7 cellular contexts compared by ENCODE assay signal in the genomic region with DNA sequence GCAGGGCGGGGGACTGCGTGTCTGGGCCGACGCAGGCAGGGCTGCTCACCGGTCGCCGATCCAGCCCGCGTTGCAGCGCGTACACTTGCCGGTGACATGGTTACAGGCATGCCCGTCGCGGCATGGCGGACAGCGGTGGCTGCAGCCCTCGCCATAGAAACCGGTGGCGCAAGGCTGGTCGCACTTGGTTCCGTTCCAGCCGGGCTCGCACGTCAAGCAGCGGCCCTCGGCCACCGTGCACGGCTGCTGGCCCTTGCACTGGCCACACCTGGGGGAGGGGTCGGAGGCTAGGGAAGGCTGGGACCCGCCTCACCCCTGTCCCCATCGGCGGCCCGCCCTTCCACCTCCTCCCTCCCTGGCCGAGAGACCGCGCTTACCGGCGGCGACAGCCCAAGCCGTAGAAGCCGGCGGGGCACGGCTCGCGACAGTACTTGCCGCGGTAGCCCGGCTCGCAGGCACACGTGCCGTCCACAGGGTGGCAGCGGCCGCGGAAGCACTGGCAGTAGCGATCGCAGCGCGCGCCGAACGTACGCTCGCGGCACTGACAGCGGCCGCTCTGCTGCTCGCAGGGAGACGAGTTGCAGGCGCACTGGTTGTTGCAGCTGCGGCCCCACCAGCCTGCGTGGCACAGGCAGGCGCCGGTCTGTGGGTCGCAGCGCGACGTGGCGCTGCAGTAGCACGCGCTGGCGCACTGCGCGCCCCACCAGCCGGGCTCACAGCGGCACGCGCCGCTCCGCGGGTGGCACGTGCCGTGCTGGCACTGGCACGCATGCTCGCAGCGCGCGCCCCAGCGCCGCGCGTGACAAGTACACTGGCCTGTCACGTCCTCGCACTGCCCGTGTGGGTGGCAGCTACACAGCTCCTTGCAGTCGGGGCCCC. TPM values are rescaled to one million over a fixed set of nuclear protein-coding genes. Genes with fewer than 3 reads are reported as not detected.
DNase-seq lines count a peak whose midpoint lies in the region; ATAC-seq, FAIRE-seq and TF ChIP-seq lines count a peak whose summit lies in the region.

No MANE protein-coding gene starts in this region.

- CTCF ChIA-PET in GM12878 (lab: Yijun Ruan, JAX): no interaction called here

- no peak overlapping the region for H3K9ac ChIP-seq in GM12878 (ENCODE audit: control insufficient read depth, insufficient read depth, low read length)

- H3K9me3 Mint-ChIP-seq in HFFc6: no peaks in the 10 kb centered on the region

- peaks cover 12% of the 10 kb centered on the region for H3K27me3 Mint-ChIP-seq in HFFc6 (ENCODE audit: insufficient read depth)

- TF ChIP-seq CTCF in HFFc6 (IDR thresholded peaks at IDR 0.05): peak; percentile 41; the same call in 1 of the 2 replicates
- peak; percentile 48 for TF ChIP-seq CTCF in RWPE2 (IDR thresholded peaks at IDR 0.05; ENCODE audit: poor library complexity, severe bottlenecking)
- 0 out of 6 replicates have a peak, but pooled peaks of 2 of the 3 experiments have one; percentile 11 to 15 for TF ChIP-seq CTCF in GM12878 (IDR thresholded peaks at IDR 0.05 in 2 of 3, conservative IDR thresholded peaks at IDR 0.05 in 1 of 3; ENCODE audit: control insufficient read depth in 2 of 3, extremely low read depth in 1 of 3, insufficient read depth in 1 of 3, low read depth in 3 of 3, low read length in 3 of 3)
- TF ChIP-seq CTCF in kidney epithelial cell (IDR thresholded peaks at IDR 0.05; ENCODE audit: insufficient read depth, low read length, poor library complexity, severe bottlenecking): peak; percentile 30

- H3K27me3 ChIP-seq in RWPE2 (ENCODE audit: insufficient read depth, poor library complexity, severe bottlenecking) (no peaks in the 10 kb centered on the region), GM12878 (replicated peaks in 1 of 2; ENCODE audit: control insufficient read depth in 2 of 2, insufficient read depth in 2 of 2, low read length in 1 of 2) (peaks cover 5 to 24% of the 10 kb centered on the region in 2 experiments), kidney epithelial cell (ENCODE audit: control insufficient read depth, insufficient read depth, low read length) (peaks cover 37% of the 10 kb centered on the region)

- in situ Hi-C loops in GM12878 (cut with MboI): no loop called here

- H3K36me3 ChIP-seq in RWPE2 (ENCODE audit: low read depth): 0 out of 2 replicates have a peak, but pooled peaks cover 3% of the 10 kb centered on the region
- H3K36me3 ChIP-seq in GM12878 (ENCODE audit: control insufficient read depth in 2 of 2, insufficient read depth in 2 of 2, low read length in 1 of 2): no peaks in the 10 kb centered on the region
- no peaks in the 10 kb centered on the region for H3K36me3 ChIP-seq in kidney epithelial cell (ENCODE audit: control insufficient read depth, insufficient read depth, low read length)

- H3K27ac ChIP-seq in RWPE2 (ENCODE audit: poor library complexity, severe bottlenecking): no peak overlapping the region
- H3K27ac ChIP-seq in GM12878 (ENCODE audit: control insufficient read depth, insufficient read depth): no peak overlapping the region

- H3K79me2 ChIP-seq in GM12878 (ENCODE audit: control insufficient read depth, insufficient read depth, low read length): no peaks in the 10 kb centered on the region

- DNase-seq in HFFc6 (no peak), RWPE2 (ENCODE audit: low spot score) (peak; percentile 56), GM12878 (ENCODE audit: low read depth, low spot score) (no peak), kidney epithelial cell (ENCODE audit: low read depth) (no peak), HCEC 1CT (no peak)
- peak; percentile 44 to 56 (median 45) for DNase-seq in stimulated activated CD4-positive, alpha-beta T cell treated with anti-CD3 and anti-CD28 coated beads, TNF-alpha, amount 100 ng/mL, for 48 hours (ENCODE audit: low read depth in 3 of 3)

- H3K9me3 ChIP-seq in RWPE2 (ENCODE audit: severe bottlenecking): no peaks in the 10 kb centered on the region
- no peaks in the 10 kb centered on the region for H3K9me3 ChIP-seq in GM12878 (replicated peaks; ENCODE audit: control insufficient read depth, insufficient read depth, low read length)

- intact Hi-C loops in GM12878 (cut with micrococcal nuclease; ENCODE audit: unreplicated experiment): no loop called here

- no peak overlapping the region for H2AFZ ChIP-seq in GM12878 (ENCODE audit: control insufficient read depth, low read depth, low read length)

- H3K4me1 ChIP-seq in RWPE2 (ENCODE audit: insufficient read depth, poor library complexity, severe bottlenecking) (no peaks in the 10 kb centered on the region), GM12878 (ENCODE audit: control insufficient read depth, insufficient read depth, low read length) (peaks cover 8% of the 10 kb centered on the region)

- RAD21 ChIA-PET in GM12878 (lab: Charles Lee; ENCODE audit: unreplicated experiment): no interaction called here

- H3K4me3 ChIP-seq in RWPE2 (ENCODE audit: severe bottlenecking) (no peak overlapping the region), GM12878 (no peak overlapping the region), kidney epithelial cell (ENCODE audit: low read depth, low read length) (peak overlapping the region; percentile 7)

- no peak for TF ChIP-seq EP300 in GM12878 (IDR thresholded peaks at IDR 0.05; ENCODE audit: borderline replicate concordance in 1 of 2, control insufficient read depth in 1 of 2, low read depth in 2 of 2, low read length in 2 of 2)

- POLR2A ChIA-PET in GM12878 (lab: Charles Lee): no interaction called here

- H3K4me3 Mint-ChIP-seq in HFFc6: no peak overlapping the region

- SMC1A ChIA-PET in GM12878 (lab: Charles Lee; ENCODE audit: uncharacterized antibody, unreplicated experiment): interaction anchor here (1.5 kb wide), 1 partner anchor 24 kb away, joined by 3 read pairs; no protein-coding TSS in a partner anchor

- peak overlapping the region; percentile 41; the same call in 1 of the 2 replicates for H3K4me2 ChIP-seq in GM12878 (ENCODE audit: control insufficient read depth, insufficient read depth)

- FAIRE-seq in GM12878 (lab: Jason Lieb, UNC): no peak

- BruUV-seq in GM12878 (replicated peaks; lab: Mats Ljungman, UMichigan): no TSS peak

- peaks cover 11% of the 10 kb centered on the region; the same call in 1 of the 2 replicates for H3K36me3 Mint-ChIP-seq in HFFc6 (ENCODE audit: low read depth)

- no peaks in the 10 kb centered on the region; the same call in 1 of the 2 replicates for H4K20me1 ChIP-seq in GM12878 (ENCODE audit: control insufficient read depth, insufficient read depth)

- 17% methylated on average over 83 of the region's 106 CpGs for WGBS in GM12878 (ENCODE audit: insufficient coverage, insufficient replicate concordance, low lambda C conversion rate, missing lambda C conversion rate)

- H3K27ac Mint-ChIP-seq in HFFc6: no peak overlapping the region

- TF ChIP-seq RAD21 in GM12878 (IDR thresholded peaks at IDR 0.05; ENCODE audit: insufficient read depth, low read depth, low read length): no peak

- no peak for TF ChIP-seq POLR2A in GM12878 (IDR thresholded peaks at IDR 0.05; ENCODE audit: low read depth, low read length)

- ATAC-seq in RWPE2 (ENCODE audit: low read depth) (peak; percentile 57), GM12878 (peak; percentile 66), HG02763 (IDR thresholded peaks at IDR 0.05; ENCODE audit: unreplicated experiment) (no peak)

- peaks cover 21% of the 10 kb centered on the region for H3K4me1 Mint-ChIP-seq in HFFc6 (ENCODE audit: low read depth)

TF ChIP-seq in GM12878, 131 proteins besides CTCF, POLR2A, EP300 and RAD21 (continues in another document):
- TF ChIP-seq HDAC6 (IDR thresholded peaks at IDR 0.05; ENCODE audit: unreplicated experiment): peak; percentile 82
- peak; percentile 57 to 88 for TF ChIP-seq BHLHE40 (IDR thresholded peaks at IDR 0.05; ENCODE audit: borderline replicate concordance in 1 of 2, low read depth in 2 of 2, low read length in 1 of 2)

RNA-seq across cellular contexts. Expression of gene SCARF2, which starts 6.7 kb away (rescaled TPM):
- 10 to 100 TPM; 65.1 to 92.3 (median 68.9) TPM for total RNA-seq in HFFc6 (2021; fragmentation: NEBNext Ultra II Directional; extraction: Animal tissue kit (Norgen Biotek cat#: 25700))
- total RNA-seq in GM12878 (2013; cell fraction: nucleolus; rRNA removed): 1.1 and 1.2 TPM in 2 replicates
- 0.17 and 0.27 TPM in 2 replicates for total RNA-seq in GM12878 (2014; rRNA removed)
- total RNA-seq in GM12878 (2014; rRNA removed; fragmentation: Illumina TruSeq; extraction: Trizol): not detected in 2 replicates
- total RNA-seq in GM12878 (2021): 0.45 and 0.74 TPM in 2 replicates
- polyA plus RNA-seq in GM12878 (2011; ENCODE audit: low read depth): not detected
- polyA plus RNA-seq in GM12878 (2011; rRNA removed): 0.01 TPM in 1 of 2 replicates, not detected in the other
- 0.09 and 0.17 TPM in 2 replicates for polyA plus RNA-seq in GM12878 (2011; cell fraction: cytosol; rRNA removed)
- 0.58 and 0.73 TPM in 2 replicates for polyA plus RNA-seq in GM12878 (2011; cell fraction: nucleus; rRNA removed)
- polyA plus RNA-seq in GM12878 (2012): 0.20 and 0.27 TPM in 2 replicates
- not detected in 2 replicates for polyA plus RNA-seq in GM12878 (2014; fragmentation: Illumina TruSeq; extraction: Trizol)
- polyA plus RNA-seq in GM12878 (2014; fragmentation: Nextera tagmentation; extraction: Ambion mirVana): not detected
- polyA plus RNA-seq in GM12878 (2014; rRNA removed): 0.38 and 0.89 TPM in 2 replicates
- polyA plus RNA-seq in GM12878 (2016; fragmentation: Nextera tagmentation; extraction: Ambion mirVana): under 1 TPM in 1 of 2 experiments, not detected in 1; 0.09 TPM
- polyA minus RNA-seq in GM12878 (2011; rRNA and poly(A)+ RNA removed): 0.10 TPM in 1 of 2 replicates, not detected in the other
- polyA minus RNA-seq in GM12878 (2011; cell fraction: cytosol; rRNA and poly(A)+ RNA removed): not detected in 2 replicates
- 0.29 TPM in 1 of 2 replicates, not detected in the other for polyA minus RNA-seq in GM12878 (2011; cell fraction: nucleus; rRNA and poly(A)+ RNA removed)
- total RNA-seq in kidney epithelial cell: 33.6 and 39.9 TPM in 2 replicates

RNA-seq across cellular contexts. Expression of gene ZNF74, which starts 36.9 kb away (rescaled TPM):
- 1 to 10 TPM; 5.1 to 8.1 (median 6.2) TPM for total RNA-seq in HFFc6 (2021; fragmentation: NEBNext Ultra II Directional; extraction: Animal tissue kit (Norgen Biotek cat#: 25700))
- 13.4 and 18.4 TPM in 2 replicates for total RNA-seq in GM12878 (2013; cell fraction: nucleolus; rRNA removed)
- total RNA-seq in GM12878 (2014; rRNA removed) (8.0 and 8.6 TPM in 2 replicates), GM12878 (2014; rRNA removed; fragmentation: Illumina TruSeq; extraction: Trizol) (3.7 and 4.0 TPM in 2 replicates), GM12878 (2021) (8.3 and 9.3 TPM in 2 replicates), kidney epithelial cell (23.5 TPM in 2 replicates)
- 1.3 TPM for polyA plus RNA-seq in GM12878 (2011; ENCODE audit: low read depth)
- polyA plus RNA-seq in GM12878 (2011; rRNA removed) (2.9 and 4.4 TPM in 2 replicates), GM12878 (2014; fragmentation: Illumina TruSeq; extraction: Trizol) (1.6 and 3.0 TPM in 2 replicates), GM12878 (2014; fragmentation: Nextera tagmentation; extraction: Ambion mirVana) (under 1 TPM; 0.37 to 0.73 TPM), GM12878 (2014; rRNA removed) (7.0 and 7.4 TPM in 2 replicates), GM12878 (2016; fragmentation: Nextera tagmentation; extraction: Ambion mirVana) (1 to 10 TPM; 5.8 to 6.2 TPM)
- 5.6 and 8.6 TPM in 2 replicates for polyA plus RNA-seq in GM12878 (2011; cell fraction: cytosol; rRNA removed)
- polyA plus RNA-seq in GM12878 (2011; cell fraction: nucleus; rRNA removed): 5.9 and 7.3 TPM in 2 replicates
- 2.4 and 4.1 TPM in 2 replicates for polyA plus RNA-seq in GM12878 (2012)
- 4.2 and 8.0 TPM in 2 replicates for polyA minus RNA-seq in GM12878 (2011; rRNA and poly(A)+ RNA removed)
- 3.4 and 3.5 TPM in 2 replicates for polyA minus RNA-seq in GM12878 (2011; cell fraction: cytosol; rRNA and poly(A)+ RNA removed)
- polyA minus RNA-seq in GM12878 (2011; cell fraction: nucleus; rRNA and poly(A)+ RNA removed): 2.3 and 4.3 TPM in 2 replicates

Comparison
In these comparisons a context has a peak if more than half of its experiments do, and no peak if none do; other contexts are left out.
1. DNase-seq: peak in RWPE2 (single experiment) and stimulated activated CD4-positive, alpha-beta T cell treated with anti-CD3 and anti-CD28 coated beads, TNF-alpha, amount 100 ng/mL, for 48 hours (3 of 3); none in HFFc6 (single experiment), GM12878 (single experiment), kidney epithelial cell (single experiment) and HCEC 1CT (single experiment).
2. RNA of gene SCARF2, which starts 6.7 kb away (total RNA-seq): 65.1 to 92.3 TPM in HFFc6 and 33.6 to 39.9 TPM in kidney epithelial cell; 0.17 to 1.2 TPM in GM12878; every median in the first group is over 10 times any median in the second.
3. Peak in every context shown above with its lines, with median percentiles within 50 percentile points of each other: CTCF ChIP-seq.